Comparison of ENCODE assay signal across 21 cellular contexts in the genomic region with DNA sequence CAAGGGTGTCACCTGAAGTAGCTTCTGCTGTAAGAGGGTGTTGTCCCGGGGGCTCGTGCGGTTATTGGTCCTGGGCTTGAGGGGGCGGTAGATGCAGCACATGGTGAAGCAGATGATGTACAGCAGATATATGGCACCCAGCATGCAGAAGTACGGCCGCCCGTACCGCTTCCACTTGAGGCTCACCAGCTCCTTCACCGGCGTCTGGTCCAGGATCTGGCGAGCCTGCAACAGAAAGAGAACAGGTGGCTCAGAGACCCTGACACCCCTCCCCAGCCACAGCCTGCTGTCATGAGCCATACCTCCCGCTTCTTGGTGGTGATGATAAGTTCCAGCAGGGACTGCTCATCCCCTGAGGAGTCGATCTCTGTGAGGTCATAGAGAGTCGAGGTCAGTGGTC. TPM values are rescaled to one million over a fixed set of nuclear protein-coding genes. Genes with fewer than 3 reads are reported as not detected.
DNase-seq lines count a peak whose midpoint lies in the region; ATAC-seq and TF ChIP-seq lines count a peak whose summit lies in the region.
"Had no signal": no experiment of that assay in that cellular context is flagged by ENCODE, and none has a peak within 500 bp of the region (broad histone marks: within the 10 kb centered on the region; RNA-seq: fewer than 3 reads in every experiment).

No MANE protein-coding gene starts in this region.

- H3K4me3 ChIP-seq in DND-41 (ENCODE audit: low read depth in 1 of 2, low read length in 2 of 2) (no peak overlapping the region), testis (no peak overlapping the region)

- peaks cover 2% of the 10 kb centered on the region for H3K4me1 Mint-ChIP-seq in T-helper 17 cell
- H3K4me1 Mint-ChIP-seq: CD4-positive, CD25-positive, alpha-beta regulatory T cell; CD8-positive, alpha-beta memory T cell had no signal

- DNase-seq in DND-41 (peak; percentile 18), T-helper 17 cell (no peak), left lobe of liver (ENCODE audit: low spot score) (peak; percentile 21), testis (no peak)
- DNase-seq: ACHN; BE2C; C1 segment of cervical spinal cord; CD4-positive, CD25-positive, alpha-beta regulatory T cell; CD8-positive, alpha-beta memory T cell; COR-L47; DMS 273 treated with DMSO at 0.1 percent for 48 hours; DMS53; GDM1; GOT3; H7; HFFc6 had no signal

- H3K4me2 ChIP-seq in DND-41 (ENCODE audit: insufficient read depth, low read length): no peak overlapping the region

- H3K36me3 ChIP-seq in DND-41 (ENCODE audit: insufficient read depth, low read length): peaks cover 33% of the 10 kb centered on the region
- H3K36me3 ChIP-seq in testis (ENCODE audit: low read depth, missing control alignments): no peaks in the 10 kb centered on the region
- H3K36me3 ChIP-seq: BE2C had no signal

- WGBS in testis, 2 donors: 86 to 92% methylated on average over 6 to 14 of the region's 14 CpGs

- no peak overlapping the region for H2AFZ ChIP-seq in DND-41 (ENCODE audit: low read depth, low read length)

- no peak for TF ChIP-seq POLR2A in testis (IDR thresholded peaks at IDR 0.05)

- ATAC-seq in DND-41 (ENCODE audit: insufficient read depth, low read depth) (peak; percentile 16; the same call in 2 of the 3 replicates), T-helper 17 cell (no peak), left lobe of liver (no peak), GM21529 (IDR thresholded peaks at IDR 0.05; ENCODE audit: unreplicated experiment) (no peak)

- H3K27ac Mint-ChIP-seq in T-helper 17 cell: peak overlapping the region; percentile 60
- H3K27ac Mint-ChIP-seq: CD4-positive, CD25-positive, alpha-beta regulatory T cell; CD8-positive, alpha-beta memory T cell; HFFc6 had no signal

- H3K4me3 Mint-ChIP-seq in T-helper 17 cell: no peak overlapping the region
- H3K4me3 Mint-ChIP-seq: HFFc6 had no signal

- no peak overlapping the region for H3K27ac ChIP-seq in DND-41 (ENCODE audit: low read length)
- peak overlapping the region; percentile 1 for H3K27ac ChIP-seq in temporal lobe (ENCODE audit: low read depth, low read length)
- no peak overlapping the region for H3K27ac ChIP-seq in testis
- H3K27ac ChIP-seq: HL-60 had no signal

- no peaks in the 10 kb centered on the region for H3K36me3 Mint-ChIP-seq in T-helper 17 cell (ENCODE audit: low read depth)
- H3K36me3 Mint-ChIP-seq: CD4-positive, CD25-positive, alpha-beta regulatory T cell had no signal

- H3K9ac ChIP-seq in DND-41 (ENCODE audit: low read depth, low read length): no peak overlapping the region

- H4K20me1 ChIP-seq in DND-41 (ENCODE audit: insufficient read depth, low read length): no peaks in the 10 kb centered on the region

- peaks cover 43% of the 10 kb centered on the region for H3K27me3 Mint-ChIP-seq in T-helper 17 cell

- TF ChIP-seq CTCF in DND-41 (IDR thresholded peaks at IDR 0.05; ENCODE audit: borderline replicate concordance, extremely low read depth, low read length, poor library complexity, severe bottlenecking): no peak
- no peak for TF ChIP-seq CTCF in testis (IDR thresholded peaks at IDR 0.05)

- H3K4me1 ChIP-seq in DND-41 (ENCODE audit: insufficient read depth, low read length) (no peaks in the 10 kb centered on the region), testis (no peaks in the 10 kb centered on the region)
- H3K4me1 ChIP-seq: BE2C had no signal

- H3K27me3 ChIP-seq in DND-41 (ENCODE audit: insufficient read depth, low read length, poor library complexity) (no peaks in the 10 kb centered on the region), testis (no peaks in the 10 kb centered on the region)
- H3K27me3 ChIP-seq: BE2C had no signal

- H3K9me3 ChIP-seq in DND-41 (ENCODE audit: insufficient read depth, low read length, severe bottlenecking) (no peaks in the 10 kb centered on the region), T-helper 17 cell (ENCODE audit: control insufficient read depth, low read length, poor library complexity, severe bottlenecking) (no peaks in the 10 kb centered on the region), testis (no peaks in the 10 kb centered on the region)
- H3K9me3 ChIP-seq: BE2C had no signal

- intact Hi-C loops in testis (cut with DNase I; ENCODE audit: low total_unique reads): no loop called here

- no peaks in the 10 kb centered on the region for H3K79me2 ChIP-seq in DND-41 (ENCODE audit: insufficient read depth, low read length)

RNA-seq across cellular contexts. Expression of gene TRPV6, which starts 10.1 kb away (rescaled TPM):
- total RNA-seq in T-helper 17 cell (not detected), left lobe of liver (0.53 TPM), temporal lobe (under 0.01 TPM), testis (1 to 10 TPM; 2.2 to 4.5 TPM)
- 2.6 TPM for polyA plus RNA-seq in testis (ENCODE audit: insufficient read depth, low read depth, low replicate concordance)
- total RNA-seq: CD4-positive, CD25-positive, alpha-beta regulatory T cell; CD8-positive, alpha-beta memory T cell; Daoy; HFFc6; HT1080 had no signal
- polyA plus RNA-seq: CD8-positive, alpha-beta memory T cell had no signal

RNA-seq across cellular contexts. Expression of gene EPHB6, which starts 20.6 kb away (rescaled TPM):
- total RNA-seq in T-helper 17 cell: 10 to 100 TPM; 52.3 to 59.9 TPM
- total RNA-seq in left lobe of liver: 5.1 TPM
- 48.7 TPM for total RNA-seq in temporal lobe
- total RNA-seq in testis: 10 to 100 TPM; 47.3 to 52.0 TPM
- polyA plus RNA-seq in testis (ENCODE audit: insufficient read depth, low read depth, low replicate concordance): 38.1 TPM

RNA-seq across cellular contexts. Expression of gene TRPV5, which starts 58.1 kb away (rescaled TPM):
- total RNA-seq in T-helper 17 cell (not detected), left lobe of liver (not detected), temporal lobe (not detected), testis (1 to 10 TPM; 1.4 to 2.1 TPM)
- 0.57 TPM for polyA plus RNA-seq in testis (ENCODE audit: insufficient read depth, low read depth, low replicate concordance)
- total RNA-seq: CD4-positive, CD25-positive, alpha-beta regulatory T cell; CD8-positive, alpha-beta memory T cell; H7; HFFc6; HT1080 had no signal
- polyA plus RNA-seq: CD4-positive, CD25-positive, alpha-beta regulatory T cell; CD8-positive, alpha-beta memory T cell had no signal

Comparison
In these comparisons a context has a peak if more than half of its experiments do, and no peak if none do; other contexts are left out.
1. DNase-seq: peak in DND-41 (single experiment) and left lobe of liver (single experiment); none in T-helper 17 cell (0 of 3) and testis (single experiment).